Comparison of ENCODE assay signal across 1 cellular context in the genomic region with DNA sequence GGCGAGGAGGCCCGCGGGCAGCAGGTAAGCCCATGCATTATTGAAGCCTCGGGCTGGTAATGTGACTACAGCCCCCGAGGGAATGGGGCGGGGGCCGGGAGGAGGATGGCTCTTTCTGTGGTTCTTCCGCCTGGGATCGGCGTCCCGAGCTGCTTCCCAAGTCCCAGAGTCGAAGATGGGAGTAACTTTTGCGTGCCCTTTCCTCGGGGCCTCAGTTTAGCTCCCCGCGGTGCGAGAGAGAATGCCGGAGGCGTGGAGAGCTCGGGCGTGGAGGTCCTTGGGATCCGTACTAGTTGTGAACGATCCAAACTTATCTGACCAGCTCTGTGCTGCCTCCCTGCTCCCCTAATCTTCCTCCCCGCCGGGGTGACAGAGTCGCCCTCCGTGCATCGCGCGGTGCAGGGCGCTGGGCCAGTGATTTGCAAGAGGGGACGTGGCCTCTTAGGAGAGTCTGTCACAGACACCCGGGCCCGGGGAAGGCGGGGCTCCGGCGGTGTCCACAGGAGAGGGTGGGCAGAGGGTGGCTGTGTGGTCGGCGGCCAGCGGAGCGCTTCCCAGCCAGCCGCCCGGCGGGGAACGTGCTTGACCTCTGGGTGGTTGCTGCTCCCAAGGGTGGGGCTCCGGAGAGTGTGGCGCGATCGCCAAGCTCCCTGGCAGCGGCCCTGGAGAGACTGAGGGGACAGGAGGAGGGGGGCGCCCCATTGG.
TF ChIP-seq lines count a peak whose summit lies in the region.

No MANE protein-coding gene starts in this region.

TF ChIP-seq in HepG2, 621 proteins besides CTCF, POLR2A, EP300 and RAD21 (continued from another document and continues in another):
- TF ChIP-seq, protein P1, sequence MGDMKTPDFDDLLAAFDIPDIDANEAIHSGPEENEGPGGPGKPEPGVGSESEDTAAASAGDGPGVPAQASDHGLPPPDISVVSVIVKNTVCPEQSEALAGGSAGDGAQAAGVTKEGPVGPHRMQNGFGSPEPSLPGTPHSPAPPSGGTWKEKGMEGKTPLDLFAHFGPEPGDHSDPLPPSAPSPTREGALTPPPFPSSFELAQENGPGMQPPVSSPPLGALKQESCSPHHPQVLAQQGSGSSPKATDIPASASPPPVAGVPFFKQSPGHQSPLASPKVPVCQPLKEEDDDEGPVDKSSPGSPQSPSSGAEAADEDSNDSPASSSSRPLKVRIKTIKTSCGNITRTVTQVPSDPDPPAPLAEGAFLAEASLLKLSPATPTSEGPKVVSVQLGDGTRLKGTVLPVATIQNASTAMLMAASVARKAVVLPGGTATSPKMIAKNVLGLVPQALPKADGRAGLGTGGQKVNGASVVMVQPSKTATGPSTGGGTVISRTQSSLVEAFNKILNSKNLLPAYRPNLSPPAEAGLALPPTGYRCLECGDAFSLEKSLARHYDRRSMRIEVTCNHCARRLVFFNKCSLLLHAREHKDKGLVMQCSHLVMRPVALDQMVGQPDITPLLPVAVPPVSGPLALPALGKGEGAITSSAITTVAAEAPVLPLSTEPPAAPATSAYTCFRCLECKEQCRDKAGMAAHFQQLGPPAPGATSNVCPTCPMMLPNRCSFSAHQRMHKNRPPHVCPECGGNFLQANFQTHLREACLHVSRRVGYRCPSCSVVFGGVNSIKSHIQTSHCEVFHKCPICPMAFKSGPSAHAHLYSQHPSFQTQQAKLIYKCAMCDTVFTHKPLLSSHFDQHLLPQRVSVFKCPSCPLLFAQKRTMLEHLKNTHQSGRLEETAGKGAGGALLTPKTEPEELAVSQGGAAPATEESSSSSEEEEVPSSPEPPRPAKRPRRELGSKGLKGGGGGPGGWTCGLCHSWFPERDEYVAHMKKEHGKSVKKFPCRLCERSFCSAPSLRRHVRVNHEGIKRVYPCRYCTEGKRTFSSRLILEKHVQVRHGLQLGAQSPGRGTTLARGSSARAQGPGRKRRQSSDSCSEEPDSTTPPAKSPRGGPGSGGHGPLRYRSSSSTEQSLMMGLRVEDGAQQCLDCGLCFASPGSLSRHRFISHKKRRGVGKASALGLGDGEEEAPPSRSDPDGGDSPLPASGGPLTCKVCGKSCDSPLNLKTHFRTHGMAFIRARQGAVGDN (CRISPR knock-in tag; IDR thresholded peaks at IDR 0.05): peak; percentile 83
- peak; percentile 78; the same call in 1 of the 2 replicates for TF ChIP-seq ZSCAN20 (CRISPR knock-in tag; IDR thresholded peaks at IDR 0.05; ENCODE audit: borderline replicate concordance)
- no peak; the same call in 1 of the 2 replicates for TF ChIP-seq ZNF790 (CRISPR knock-in tag; IDR thresholded peaks at IDR 0.05; ENCODE audit: borderline replicate concordance)
- TF ChIP-seq, protein P2, sequence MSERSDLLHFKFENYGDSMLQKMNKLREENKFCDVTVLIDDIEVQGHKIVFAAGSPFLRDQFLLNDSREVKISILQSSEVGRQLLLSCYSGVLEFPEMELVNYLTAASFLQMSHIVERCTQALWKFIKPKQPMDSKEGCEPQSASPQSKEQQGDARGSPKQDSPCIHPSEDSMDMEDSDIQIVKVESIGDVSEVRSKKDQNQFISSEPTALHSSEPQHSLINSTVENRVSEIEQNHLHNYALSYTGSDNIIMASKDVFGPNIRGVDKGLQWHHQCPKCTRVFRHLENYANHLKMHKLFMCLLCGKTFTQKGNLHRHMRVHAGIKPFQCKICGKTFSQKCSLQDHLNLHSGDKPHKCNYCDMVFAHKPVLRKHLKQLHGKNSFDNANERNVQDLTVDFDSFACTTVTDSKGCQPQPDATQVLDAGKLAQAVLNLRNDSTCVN (CRISPR knock-in tag; IDR thresholded peaks at IDR 0.05; ENCODE audit: borderline replicate concordance): no peak; the same call in 1 of the 2 replicates
- peak; percentile 58; the same call in 1 of the 2 replicates for TF ChIP-seq ZNF891 (CRISPR knock-in tag; IDR thresholded peaks at IDR 0.05)
- no peak; the same call in 1 of the 2 replicates for TF ChIP-seq FOXP4 (CRISPR knock-in tag; IDR thresholded peaks at IDR 0.05)
- TF ChIP-seq IKZF4 (CRISPR knock-in tag; IDR thresholded peaks at IDR 0.05; ENCODE audit: borderline replicate concordance, low read depth, not compliant biosample characterization): peak; percentile 24
- TF ChIP-seq ZNF556 (CRISPR knock-in tag; IDR thresholded peaks at IDR 0.05; ENCODE audit: borderline replicate concordance): peak; percentile 57
- no peak for TF ChIP-seq EHMT2 (IDR thresholded peaks at IDR 0.05; ENCODE audit: borderline replicate concordance, low read depth, low read length)
- no peak; the same call in 1 of the 2 replicates for TF ChIP-seq ZNF850 (CRISPR knock-in tag; conservative IDR thresholded peaks at IDR 0.05)
- TF ChIP-seq U2AF1 (optimal IDR thresholded peaks at IDR 0.05; ENCODE audit: low read depth, low read length): no peak
- TF ChIP-seq ZNF24 (IDR thresholded peaks at IDR 0.05): no peak
- 0 out of 2 replicates have a peak, but pooled peaks have one; percentile 76 for TF ChIP-seq ZMYM4 (CRISPR knock-in tag; IDR thresholded peaks at IDR 0.05)
- TF ChIP-seq ISX (CRISPR knock-in tag; conservative IDR thresholded peaks at IDR 0.05): no peak
- peak; percentile 82 for TF ChIP-seq KDM2A (CRISPR knock-in tag; IDR thresholded peaks at IDR 0.05; ENCODE audit: borderline replicate concordance, low read depth)
- TF ChIP-seq MEF2D (CRISPR knock-in tag; IDR thresholded peaks at IDR 0.05): no peak; the same call in 1 of the 2 replicates
- TF ChIP-seq FLYWCH1 (CRISPR knock-in tag; IDR thresholded peaks at IDR 0.05): no peak
- no peak for TF ChIP-seq ZNF703 (CRISPR knock-in tag; IDR thresholded peaks at IDR 0.05; ENCODE audit: borderline replicate concordance)
- TF ChIP-seq, protein P3, sequence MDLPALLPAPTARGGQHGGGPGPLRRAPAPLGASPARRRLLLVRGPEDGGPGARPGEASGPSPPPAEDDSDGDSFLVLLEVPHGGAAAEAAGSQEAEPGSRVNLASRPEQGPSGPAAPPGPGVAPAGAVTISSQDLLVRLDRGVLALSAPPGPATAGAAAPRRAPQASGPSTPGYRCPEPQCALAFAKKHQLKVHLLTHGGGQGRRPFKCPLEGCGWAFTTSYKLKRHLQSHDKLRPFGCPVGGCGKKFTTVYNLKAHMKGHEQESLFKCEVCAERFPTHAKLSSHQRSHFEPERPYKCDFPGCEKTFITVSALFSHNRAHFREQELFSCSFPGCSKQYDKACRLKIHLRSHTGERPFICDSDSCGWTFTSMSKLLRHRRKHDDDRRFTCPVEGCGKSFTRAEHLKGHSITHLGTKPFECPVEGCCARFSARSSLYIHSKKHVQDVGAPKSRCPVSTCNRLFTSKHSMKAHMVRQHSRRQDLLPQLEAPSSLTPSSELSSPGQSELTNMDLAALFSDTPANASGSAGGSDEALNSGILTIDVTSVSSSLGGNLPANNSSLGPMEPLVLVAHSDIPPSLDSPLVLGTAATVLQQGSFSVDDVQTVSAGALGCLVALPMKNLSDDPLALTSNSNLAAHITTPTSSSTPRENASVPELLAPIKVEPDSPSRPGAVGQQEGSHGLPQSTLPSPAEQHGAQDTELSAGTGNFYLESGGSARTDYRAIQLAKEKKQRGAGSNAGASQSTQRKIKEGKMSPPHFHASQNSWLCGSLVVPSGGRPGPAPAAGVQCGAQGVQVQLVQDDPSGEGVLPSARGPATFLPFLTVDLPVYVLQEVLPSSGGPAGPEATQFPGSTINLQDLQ (CRISPR knock-in tag; IDR thresholded peaks at IDR 0.05): peak; percentile 96; the same call in 1 of the 2 replicates
- TF ChIP-seq ZNF513 (CRISPR knock-in tag; conservative IDR thresholded peaks at IDR 0.05): no peak
- TF ChIP-seq PCBP2 (optimal IDR thresholded peaks at IDR 0.05; ENCODE audit: low read depth, low read length, poor library complexity, severe bottlenecking): no peak
- TF ChIP-seq ZNF362 (CRISPR knock-in tag; IDR thresholded peaks at IDR 0.05; ENCODE audit: borderline replicate concordance): no peak
- TF ChIP-seq PAF1 (CRISPR knock-in tag; IDR thresholded peaks at IDR 0.05): no peak
- 0 out of 2 replicates have a peak, but pooled peaks have one; percentile 15 for TF ChIP-seq ZNF615 (CRISPR knock-in tag; IDR thresholded peaks at IDR 0.05; ENCODE audit: borderline replicate concordance)
- no peak; the same call in none of the 2 replicates for TF ChIP-seq ZFX (CRISPR knock-in tag; IDR thresholded peaks at IDR 0.05; ENCODE audit: low read depth)
- TF ChIP-seq, protein P4, sequence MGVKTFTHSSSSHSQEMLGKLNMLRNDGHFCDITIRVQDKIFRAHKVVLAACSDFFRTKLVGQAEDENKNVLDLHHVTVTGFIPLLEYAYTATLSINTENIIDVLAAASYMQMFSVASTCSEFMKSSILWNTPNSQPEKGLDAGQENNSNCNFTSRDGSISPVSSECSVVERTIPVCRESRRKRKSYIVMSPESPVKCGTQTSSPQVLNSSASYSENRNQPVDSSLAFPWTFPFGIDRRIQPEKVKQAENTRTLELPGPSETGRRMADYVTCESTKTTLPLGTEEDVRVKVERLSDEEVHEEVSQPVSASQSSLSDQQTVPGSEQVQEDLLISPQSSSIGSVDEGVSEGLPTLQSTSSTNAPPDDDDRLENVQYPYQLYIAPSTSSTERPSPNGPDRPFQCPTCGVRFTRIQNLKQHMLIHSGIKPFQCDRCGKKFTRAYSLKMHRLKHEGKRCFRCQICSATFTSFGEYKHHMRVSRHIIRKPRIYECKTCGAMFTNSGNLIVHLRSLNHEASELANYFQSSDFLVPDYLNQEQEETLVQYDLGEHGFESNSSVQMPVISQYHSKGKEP (CRISPR knock-in tag; IDR thresholded peaks at IDR 0.05): no peak
- no peak for TF ChIP-seq DNMT1 (CRISPR knock-in tag; IDR thresholded peaks at IDR 0.05)
- no peak for TF ChIP-seq ZNF30 (CRISPR knock-in tag; IDR thresholded peaks at IDR 0.05)
- no peak for TF ChIP-seq MAFG (CRISPR knock-in tag; IDR thresholded peaks at IDR 0.05)
- 0 out of 2 replicates have a peak, but pooled peaks have one; percentile 29 for TF ChIP-seq AHR (CRISPR knock-in tag; IDR thresholded peaks at IDR 0.05)
- no peak for TF ChIP-seq ZBTB1 (CRISPR knock-in tag; IDR thresholded peaks at IDR 0.05; ENCODE audit: borderline replicate concordance)
- TF ChIP-seq FUBP1 (CRISPR knock-in tag; IDR thresholded peaks at IDR 0.05; ENCODE audit: borderline replicate concordance): no peak
- no peak for TF ChIP-seq HOXD1 (CRISPR knock-in tag; IDR thresholded peaks at IDR 0.05)
- TF ChIP-seq, protein P5, sequence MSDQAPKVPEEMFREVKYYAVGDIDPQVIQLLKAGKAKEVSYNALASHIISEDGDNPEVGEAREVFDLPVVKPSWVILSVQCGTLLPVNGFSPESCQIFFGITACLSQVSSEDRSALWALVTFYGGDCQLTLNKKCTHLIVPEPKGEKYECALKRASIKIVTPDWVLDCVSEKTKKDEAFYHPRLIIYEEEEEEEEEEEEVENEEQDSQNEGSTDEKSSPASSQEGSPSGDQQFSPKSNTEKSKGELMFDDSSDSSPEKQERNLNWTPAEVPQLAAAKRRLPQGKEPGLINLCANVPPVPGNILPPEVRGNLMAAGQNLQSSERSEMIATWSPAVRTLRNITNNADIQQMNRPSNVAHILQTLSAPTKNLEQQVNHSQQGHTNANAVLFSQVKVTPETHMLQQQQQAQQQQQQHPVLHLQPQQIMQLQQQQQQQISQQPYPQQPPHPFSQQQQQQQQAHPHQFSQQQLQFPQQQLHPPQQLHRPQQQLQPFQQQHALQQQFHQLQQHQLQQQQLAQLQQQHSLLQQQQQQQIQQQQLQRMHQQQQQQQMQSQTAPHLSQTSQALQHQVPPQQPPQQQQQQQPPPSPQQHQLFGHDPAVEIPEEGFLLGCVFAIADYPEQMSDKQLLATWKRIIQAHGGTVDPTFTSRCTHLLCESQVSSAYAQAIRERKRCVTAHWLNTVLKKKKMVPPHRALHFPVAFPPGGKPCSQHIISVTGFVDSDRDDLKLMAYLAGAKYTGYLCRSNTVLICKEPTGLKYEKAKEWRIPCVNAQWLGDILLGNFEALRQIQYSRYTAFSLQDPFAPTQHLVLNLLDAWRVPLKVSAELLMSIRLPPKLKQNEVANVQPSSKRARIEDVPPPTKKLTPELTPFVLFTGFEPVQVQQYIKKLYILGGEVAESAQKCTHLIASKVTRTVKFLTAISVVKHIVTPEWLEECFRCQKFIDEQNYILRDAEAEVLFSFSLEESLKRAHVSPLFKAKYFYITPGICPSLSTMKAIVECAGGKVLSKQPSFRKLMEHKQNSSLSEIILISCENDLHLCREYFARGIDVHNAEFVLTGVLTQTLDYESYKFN (CRISPR knock-in tag; conservative IDR thresholded peaks at IDR 0.05): no peak
